32 cellular contexts compared by ENCODE assay signal in genomic region chr13:25965596-25965995, GRCh38.
"Had no signal": no experiment of that assay in that cellular context is flagged by ENCODE, and none has a peak within 500 bp of the region (broad histone marks: within the 10 kb centered on the region; RNA-seq: fewer than 3 reads in every experiment).

No MANE protein-coding gene starts in this region.

- H3K4me1 ChIP-seq: adrenal gland, body of pancreas had no signal

- H3K27ac ChIP-seq: adrenal gland, body of pancreas, brain microvascular endothelial cell, breast epithelium, VCaP had no signal

- H3K27me3 ChIP-seq: adrenal gland, body of pancreas, brain microvascular endothelial cell, breast epithelium had no signal

- H3K36me3 ChIP-seq: adrenal gland, brain microvascular endothelial cell, breast epithelium had no signal

- H3K4me3 ChIP-seq: adrenal gland, body of pancreas, breast epithelium had no signal

- ATAC-seq: activated CD8-positive, alpha-beta T cell treated with anti-CD3 and anti-CD28 coated beads for 36 hours; activated naive CD4-positive, alpha-beta T cell treated with anti-CD3 and anti-CD28 coated beads, Interleukin-2, amount 50 U/mL, for 72 hours; activated T-cell treated with anti-CD3 and anti-CD28 coated beads, Interleukin-2, amount 50 U/mL, for 4 hours; activated T-cell treated with anti-CD3 and anti-CD28 coated beads, Interleukin-2, amount 50 U/mL, for 72 hours; activated T-helper 17 cell treated with anti-CD3 and anti-CD28 coated beads, Interleukin-2, amount 50 U/mL, for 72 hours; body of pancreas had no signal

- H3K9me3 ChIP-seq: adrenal gland, body of pancreas, breast epithelium had no signal

- DNase-seq: activated B cell treated with CpG ODN at 0.5 μM for 24 hours; activated CD4-positive, alpha-beta memory T cell treated with anti-CD3 and anti-CD28 coated beads for 36 hours; activated CD4-positive, alpha-beta T cell treated with anti-CD3 and anti-CD28 coated beads for 4 hours; activated CD4-positive, alpha-beta T cell treated with anti-CD3 and anti-CD28 coated beads, Interleukin-2, amount 10 ng/mL, durations not matched to agents 24 days and 14 days; activated CD4-positive, alpha-beta T cell treated with anti-CD3 and anti-CD28 coated beads, Interleukin-2, amount 50 U/mL, for 1 hour; activated CD4-positive, alpha-beta T cell treated with anti-CD3 and anti-CD28 coated beads, Interleukin-2, amount 50 U/mL, for 4 hours; activated CD4-positive, CD25-positive, alpha-beta regulatory T cell treated with anti-CD3 and anti-CD28 coated beads, Interleukin-2, amount 50 U/mL, for 72 hours; activated CD8-positive, alpha-beta memory T cell treated with anti-CD3 and anti-CD28 coated beads, Interleukin-2, amount 50 U/mL, for 4 hours; activated CD8-positive, alpha-beta T cell treated with anti-CD3 and anti-CD28 coated beads for 36 hours; activated effector memory CD4-positive, alpha-beta T cell treated with anti-CD3 and anti-CD28 coated beads, Interleukin-2, amount 50 U/mL, for 16 hours; activated gamma-delta T cell treated with Interleukin-2 at 50 U/mL for 16 hours; activated naive CD4-positive, alpha-beta T cell; activated naive CD4-positive, alpha-beta T cell treated with anti-CD3 and anti-CD28 coated beads for 36 hours; activated naive CD4-positive, alpha-beta T cell treated with anti-CD3 and anti-CD28 coated beads, Interleukin-2, amount 50 U/mL, for 16 hours; activated naive CD8-positive, alpha-beta T cell treated with anti-CD3 and anti-CD28 coated beads for 36 hours; activated T-cell treated with anti-CD3 and anti-CD28 coated beads for 4 hours; activated T-cell treated with anti-CD3 and anti-CD28 coated beads, Interleukin-2, amount 50 U/mL, for 1 hour; activated T-cell treated with anti-CD3 and anti-CD28 coated beads, Interleukin-2, amount 50 U/mL, for 4 hours; activated T-cell treated with anti-CD3 and anti-CD28 coated beads, Interleukin-2, amount 50 U/mL, for 72 hours; amniotic stem cell; aorta; body of pancreas; central memory CD4-positive, alpha-beta T cell; T-helper 1 cell; T-helper 2 cell; T-helper 9 cell had no signal
